Comparison of ENCODE assay signal across 8 cellular contexts in genomic region chr4:75630174-75630931, GRCh38. TPM values are rescaled to one million over a fixed set of nuclear protein-coding genes. Genes with fewer than 3 reads are reported as not detected.
DNase-seq lines count a peak whose midpoint lies in the region; ATAC-seq and TF ChIP-seq lines count a peak whose summit lies in the region.

Gene CDKL2 (minus strand): TSS chr4:75630528. CDS start chr4:75625988, 4,540 bp downstream.

- TF ChIP-seq CTCF in endodermal cell (conservative IDR thresholded peaks at IDR 0.05), result no peak

- H3K9me3 Mint-ChIP-seq in endodermal cell, result no peaks in the 10 kb centered on the region

- H3K4me1 ChIP-seq in endodermal cell (ENCODE audit: control insufficient read depth, insufficient read depth, low read length), result no peaks in the 10 kb centered on the region

- H3K4me1 Mint-ChIP-seq in endodermal cell, result peaks cover 4% of the 10 kb centered on the region

- DNase-seq in NCI-H345 treated with DMSO at 0.1 percent for 48 hours (lab: John Stamatoyannopoulos, UW; ENCODE audit: unreplicated experiment), result peak; percentile 78
- DNase-seq in activated CD8-positive, alpha-beta memory T cell treated with anti-CD3 and anti-CD28 coated beads, Interleukin-2, amount 50 U/mL, for 1 hour (ENCODE audit: extremely low read depth), result peak; percentile 78
- peak; percentile 97 for DNase-seq in endodermal cell
- DNase-seq in mesenteric fat pad (ENCODE audit: low spot score), result peak; percentile 94
- DNase-seq in stimulated activated CD8-positive, alpha-beta memory T cell treated with anti-CD3 and anti-CD28 coated beads, Interleukin-12 subunit alpha, Interleukin-12 subunit beta, amount 100 ng/mL, for 24 hours (ENCODE audit: extremely low read depth), result peak; percentile 69
- no peak for DNase-seq in T1000 (lab: John Stamatoyannopoulos, UW)

- peaks cover 10% of the 10 kb centered on the region for H3K27me3 Mint-ChIP-seq in endodermal cell (ENCODE audit: insufficient read depth)

- no peaks in the 10 kb centered on the region for H3K36me3 Mint-ChIP-seq in endodermal cell (ENCODE audit: low read depth)

- H3K27ac ChIP-seq in endodermal cell (ENCODE audit: low read depth, low read length), result no peak within 1 kb of the TSS

- peak within 1 kb of the TSS; percentile 40 for H3K9ac ChIP-seq in endodermal cell (ENCODE audit: extremely low read depth, low read length, poor library complexity, severe bottlenecking)

- no peaks in the 10 kb centered on the region for H3K36me3 ChIP-seq in endodermal cell (ENCODE audit: control insufficient read depth, insufficient read depth, low read length)

- peak within 1 kb of the TSS; percentile 70 for H3K4me3 Mint-ChIP-seq in endodermal cell

- peaks cover 10% of the 10 kb centered on the region for H3K27me3 ChIP-seq in endodermal cell (ENCODE audit: control insufficient read depth, insufficient read depth, low read length, poor library complexity, severe bottlenecking)

- H3K27ac Mint-ChIP-seq in endodermal cell, result peak within 1 kb of the TSS; percentile 90

- peak; percentile 98 for ATAC-seq in GM18517 (IDR thresholded peaks at IDR 0.05; ENCODE audit: unreplicated experiment)
- peak; percentile 98 for ATAC-seq in HG02973 (IDR thresholded peaks at IDR 0.05; ENCODE audit: unreplicated experiment)

- H3K4me3 ChIP-seq in endodermal cell (ENCODE audit: low read length), result peak within 1 kb of the TSS; percentile 88

- no peaks in the 10 kb centered on the region for H3K9me3 ChIP-seq in endodermal cell (ENCODE audit: control insufficient read depth, low read length)

- 0 to 2% methylated on average over 7 to 57 of the region's 57 CpGs for whole genome bisulfite sequencing in endodermal cell (ENCODE audit: insufficient coverage in 1 of 2, insufficient read length in 1 of 2), 2 experiments

RNA-seq across cellular contexts. Expression of gene CDKL2, which starts in this region (rescaled TPM):
- total RNA-seq in endodermal cell (1 to 10 TPM in 1 of 2 donors, under 1 TPM in 1; 0.37 to 1.3 TPM), mesenteric fat pad (not detected)
- polyA plus RNA-seq in endodermal cell (2013, experiment 1 of 2), result 0.53 TPM
- 0.62 TPM for polyA plus RNA-seq in endodermal cell (2013, experiment 2 of 2)

Comparison
In these comparisons a context has a peak if more than half of its experiments do, and no peak if none do; other contexts are left out.
1. Peak in DNase-seq in mesenteric fat pad; RNA of the gene not detected or under 1 TPM.